Comparison of ENCODE assay signal across 10 cellular contexts in genomic region chr5:73654171-73654811, GRCh38. TPM values are rescaled to one million over a fixed set of nuclear protein-coding genes. Genes with fewer than 3 reads are reported as not detected.
DNase-seq lines count a peak whose midpoint lies in the region; ATAC-seq and TF ChIP-seq lines count a peak whose summit lies in the region.
"Had no signal": no experiment of that assay in that cellular context is flagged by ENCODE, and none has a peak within 500 bp of the region (broad histone marks: within the 10 kb centered on the region; RNA-seq: fewer than 3 reads in every experiment).

No MANE protein-coding gene starts in this region.

- TF ChIP-seq CTCF in testis (IDR thresholded peaks at IDR 0.05): no peak

- H3K4me3 ChIP-seq in SJSA1: no peak overlapping the region
- H3K4me3 ChIP-seq in testis: no peak overlapping the region

- ATAC-seq in HG02588 (IDR thresholded peaks at IDR 0.05; ENCODE audit: unreplicated experiment) (peak; percentile 56), GM19397 (IDR thresholded peaks at IDR 0.05; ENCODE audit: unreplicated experiment) (no peak), left cardiac atrium (no peak), HG03097 (IDR thresholded peaks at IDR 0.05; ENCODE audit: low FRiP score, unreplicated experiment) (no peak)

- peak; percentile 25 for DNase-seq in EH (ENCODE audit: low read depth)
- DNase-seq in SJSA1 (ENCODE audit: low read depth in 1 of 2, low spot score in 2 of 2): peak; percentile 50 to 52
- DNase-seq in kidney tubule cell (ENCODE audit: low spot score): peak; percentile 85
- no peak for DNase-seq in testis
- no peak for DNase-seq in left cardiac atrium
- DNase-seq: CD4-positive, CD25-positive, alpha-beta regulatory T cell; Right ventricle myocardium superior had no signal

- H3K4me1 ChIP-seq in SJSA1 (replicated peaks): peaks cover 24% of the 10 kb centered on the region
- H3K4me1 ChIP-seq in testis: peaks cover 4% of the 10 kb centered on the region

- intact Hi-C loops in testis (cut with DNase I; ENCODE audit: low total_unique reads) (no loop called here), left cardiac atrium (cut with DNase I) (no loop called here)

- peaks cover 11% of the 10 kb centered on the region for H3K36me3 ChIP-seq in SJSA1
- no peaks in the 10 kb centered on the region for H3K36me3 ChIP-seq in testis (ENCODE audit: low read depth, missing control alignments)

- 82 to 92% methylated on average over 2 to 3 of the region's 3 CpGs for WGBS in testis, 2 donors

- H3K27ac ChIP-seq in SJSA1 (peak overlapping the region; percentile 68), testis (no peak overlapping the region)

- H3K9me3 ChIP-seq in SJSA1 (replicated peaks): no peaks in the 10 kb centered on the region
- H3K9me3 ChIP-seq in testis: no peaks in the 10 kb centered on the region

- H3K27me3 ChIP-seq in SJSA1 (replicated peaks): no peaks in the 10 kb centered on the region
- H3K27me3 ChIP-seq in testis: no peaks in the 10 kb centered on the region

- TF ChIP-seq POLR2A in testis (IDR thresholded peaks at IDR 0.05): no peak

RNA-seq across cellular contexts. Expression of gene ARHGEF28, which starts 28.3 kb away (rescaled TPM):
- 13.6 and 20.2 TPM in 2 replicates for total RNA-seq in SJSA1 (2014; rRNA removed; shearing (Covaris generic))
- total RNA-seq in testis: 1 to 10 TPM; 8.0 to 8.7 TPM
- 3.9 TPM for polyA plus RNA-seq in testis (ENCODE audit: insufficient read depth, low read depth, low replicate concordance)
- total RNA-seq in left cardiac atrium: 1 to 10 TPM; 2.6 to 3.1 TPM
- total RNA-seq: CD4-positive, CD25-positive, alpha-beta regulatory T cell had no signal
- polyA plus RNA-seq: CD4-positive, CD25-positive, alpha-beta regulatory T cell had no signal

Comparison
In these comparisons a context has a peak if more than half of its experiments do, and no peak if none do; other contexts are left out.
1. DNase-seq: peak in EH (single experiment), SJSA1 (2 of 2) and kidney tubule cell (single experiment); none in testis (single experiment) and left cardiac atrium (single experiment).